1 cellular context compared by ENCODE assay signal in the genomic region with DNA sequence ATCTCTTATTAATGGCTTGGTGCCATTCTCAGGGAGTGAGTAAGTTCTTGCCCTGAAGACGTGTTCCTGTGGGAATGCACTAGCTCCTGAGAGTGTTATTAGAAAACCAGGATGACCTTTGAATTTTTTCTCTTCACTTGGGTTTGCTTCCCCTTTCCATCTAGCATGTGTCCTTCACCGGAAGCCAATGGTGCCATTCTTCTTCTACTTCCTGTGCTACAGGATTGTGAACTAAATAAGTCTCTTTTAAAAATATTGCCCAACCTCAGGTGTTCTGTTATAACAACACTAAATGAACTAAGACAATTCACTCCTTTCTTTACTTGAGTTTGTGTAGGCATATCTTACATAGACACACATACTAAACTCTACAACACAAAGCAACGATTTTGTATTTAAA.
TF ChIP-seq lines count a peak whose summit lies in the region.

No MANE protein-coding gene starts in this region.

TF ChIP-seq in HepG2, 621 proteins besides CTCF, POLR2A, EP300 and RAD21 (continued from another document):
- TF ChIP-seq, protein P1, sequence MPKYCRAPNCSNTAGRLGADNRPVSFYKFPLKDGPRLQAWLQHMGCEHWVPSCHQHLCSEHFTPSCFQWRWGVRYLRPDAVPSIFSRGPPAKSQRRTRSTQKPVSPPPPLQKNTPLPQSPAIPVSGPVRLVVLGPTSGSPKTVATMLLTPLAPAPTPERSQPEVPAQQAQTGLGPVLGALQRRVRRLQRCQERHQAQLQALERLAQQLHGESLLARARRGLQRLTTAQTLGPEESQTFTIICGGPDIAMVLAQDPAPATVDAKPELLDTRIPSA (CRISPR knock-in tag; IDR thresholded peaks at IDR 0.05; ENCODE audit: borderline replicate concordance) = no peak
